11 cellular contexts compared by ENCODE assay signal in the genomic region with DNA sequence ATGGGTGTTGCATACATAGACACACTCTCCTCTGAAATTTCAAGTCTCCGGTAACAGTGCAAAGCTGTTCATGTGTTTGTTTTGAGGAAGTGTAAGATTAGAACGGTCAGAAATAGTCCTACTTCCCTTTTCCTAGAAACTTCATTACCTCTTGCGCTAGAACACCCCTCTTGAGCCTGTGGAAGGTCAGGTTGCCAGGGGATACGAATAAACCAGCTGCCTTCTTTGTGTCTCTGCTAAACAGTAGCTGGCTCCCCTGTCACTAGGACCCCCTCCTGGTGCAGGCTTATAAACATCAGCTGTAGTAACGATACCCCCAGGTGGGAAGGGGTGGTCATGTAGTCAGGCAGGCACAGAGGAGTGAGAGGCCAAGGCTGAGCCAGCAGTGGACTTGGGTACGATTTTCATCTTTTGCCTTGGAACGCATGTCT.
DNase-seq lines count a peak whose midpoint lies in the region; ATAC-seq, FAIRE-seq and TF ChIP-seq lines count a peak whose summit lies in the region.
"Had no signal": no experiment of that assay in that cellular context is flagged by ENCODE, and none has a peak within 500 bp of the region (broad histone marks: within the 10 kb centered on the region; RNA-seq: fewer than 3 reads in every experiment).

No MANE protein-coding gene starts in this region.

- no peak for DNase-seq in nephron progenitor cell
- no peak for DNase-seq in left lobe of liver (ENCODE audit: low spot score)
- no peak for DNase-seq in HCEC 1CT
- DNase-seq in urothelium cell line (ENCODE audit: low spot score): no peak
- DNase-seq: foreskin keratinocyte had no signal

- FAIRE-seq in urothelium cell line (lab: Jason Lieb, UNC): no peak

- H3K4me1 Mint-ChIP-seq in stimulated activated memory B cell treated with anti-CD40 and anti-IgM and Interleukin-4, amounts not matched to agents 10 μg/mL and 1 μg/mL and 100 μg/mL, for 72 hours: peaks cover 14% of the 10 kb centered on the region
- H3K4me1 Mint-ChIP-seq in nephron progenitor cell: peaks cover 55% of the 10 kb centered on the region

- ATAC-seq in GM19452 (IDR thresholded peaks at IDR 0.05; ENCODE audit: unreplicated experiment) (peak; percentile 50), HG03139 (IDR thresholded peaks at IDR 0.05; ENCODE audit: unreplicated experiment) (peak; percentile 58), left lobe of liver (no peak)
- ATAC-seq in stimulated activated memory B cell treated with anti-CD40 and anti-IgM and Interleukin-4, amounts not matched to agents 10 μg/mL and 1 μg/mL and 100 μg/mL, for 72 hours: peak; percentile 86
- ATAC-seq: activated naive CD4-positive, alpha-beta T cell treated with anti-CD3 and anti-CD28 coated beads, Interleukin-2, amount 50 U/mL, for 72 hours; foreskin keratinocyte had no signal

- no peaks in the 10 kb centered on the region for H3K36me3 Mint-ChIP-seq in stimulated activated memory B cell treated with anti-CD40 and anti-IgM and Interleukin-4, amounts not matched to agents 10 μg/mL and 1 μg/mL and 100 μg/mL, for 72 hours
- H3K36me3 Mint-ChIP-seq in nephron progenitor cell (ENCODE audit: low read depth): no peaks in the 10 kb centered on the region
- H3K36me3 Mint-ChIP-seq: activated naive CD4-positive, alpha-beta T cell treated with anti-CD3 and anti-CD28 coated beads, Interleukin-2, amount 50 U/mL, for 72 hours had no signal

- H3K4me3 Mint-ChIP-seq in stimulated activated memory B cell treated with anti-CD40 and anti-IgM and Interleukin-4, amounts not matched to agents 10 μg/mL and 1 μg/mL and 100 μg/mL, for 72 hours: peak overlapping the region; percentile 16
- H3K4me3 Mint-ChIP-seq in nephron progenitor cell: no peak overlapping the region

- peak overlapping the region; percentile 38 for H3K27ac Mint-ChIP-seq in stimulated activated memory B cell treated with anti-CD40 and anti-IgM and Interleukin-4, amounts not matched to agents 10 μg/mL and 1 μg/mL and 100 μg/mL, for 72 hours
- H3K27ac Mint-ChIP-seq in nephron progenitor cell: no peak overlapping the region
- H3K27ac Mint-ChIP-seq: activated naive CD4-positive, alpha-beta T cell treated with anti-CD3 and anti-CD28 coated beads, Interleukin-2, amount 50 U/mL, for 72 hours had no signal

- H3K27ac ChIP-seq in angular gyrus (ENCODE audit: low read depth, low read length): peak overlapping the region; percentile 37
- H3K27ac ChIP-seq: foreskin keratinocyte, SK-N-MC had no signal

- peaks cover 12% of the 10 kb centered on the region for H3K27me3 Mint-ChIP-seq in stimulated activated memory B cell treated with anti-CD40 and anti-IgM and Interleukin-4, amounts not matched to agents 10 μg/mL and 1 μg/mL and 100 μg/mL, for 72 hours
- peaks cover 11% of the 10 kb centered on the region for H3K27me3 Mint-ChIP-seq in nephron progenitor cell (ENCODE audit: low read depth, poor library complexity)

- H3K9me3 Mint-ChIP-seq in stimulated activated memory B cell treated with anti-CD40 and anti-IgM and Interleukin-4, amounts not matched to agents 10 μg/mL and 1 μg/mL and 100 μg/mL, for 72 hours: no peaks in the 10 kb centered on the region
- no peaks in the 10 kb centered on the region for H3K9me3 Mint-ChIP-seq in nephron progenitor cell
- H3K9me3 Mint-ChIP-seq: activated naive CD4-positive, alpha-beta T cell treated with anti-CD3 and anti-CD28 coated beads, Interleukin-2, amount 50 U/mL, for 72 hours had no signal

- TF ChIP-seq CTCF in nephron progenitor cell (IDR thresholded peaks at IDR 0.05): no peak
